In genomic region chr10:14588084-14588937, GRCh38 we compare ENCODE assay signal across 10 cellular contexts.
DNase-seq lines count a peak whose midpoint lies in the region; ATAC-seq and TF ChIP-seq lines count a peak whose summit lies in the region.
"Had no signal": no experiment of that assay in that cellular context is flagged by ENCODE, and none has a peak within 500 bp of the region (broad histone marks: within the 10 kb centered on the region; RNA-seq: fewer than 3 reads in every experiment).

No MANE protein-coding gene starts in this region.

- peaks cover 39% of the 10 kb centered on the region for H3K36me3 Mint-ChIP-seq in activated CD8-positive, alpha-beta memory T cell treated with anti-CD3 and anti-CD28 coated beads, Interleukin-2, amount 10 ng/mL, durations not matched to agents 7 days and 5 days
- H3K36me3 Mint-ChIP-seq in activated CD8-positive, alpha-beta T cell treated with anti-CD3 and anti-CD28 coated beads, Interleukin-2, amount 10 ng/mL, durations not matched to agents 7 days and 5 days (ENCODE audit: low read depth) = peaks cover 78% of the 10 kb centered on the region

- peak overlapping the region; percentile 94 for H3K27ac Mint-ChIP-seq in activated CD8-positive, alpha-beta memory T cell treated with anti-CD3 and anti-CD28 coated beads, Interleukin-2, amount 10 ng/mL, durations not matched to agents 7 days and 5 days
- peak overlapping the region; percentile 94 for H3K27ac Mint-ChIP-seq in activated CD8-positive, alpha-beta T cell treated with anti-CD3 and anti-CD28 coated beads, Interleukin-2, amount 10 ng/mL, durations not matched to agents 7 days and 5 days

- H3K9ac ChIP-seq in skeletal muscle satellite cell (ENCODE audit: low read depth, low read length) = no peak overlapping the region

- POLR2A ChIA-PET in activated CD8-positive, alpha-beta T cell treated with anti-CD3 and anti-CD28 coated beads, Interleukin-2, amount 10 ng/mL, durations not matched to agents 7 days and 5 days (lab: Charles Lee) = interaction anchor here (1.1 to 2.2 kb wide), 9 partner anchors 12 to 291 kb away, joined by 3 to 17 read pairs (median 5); partner anchors contain the start of genes CDNF, HSPA14, MSANTD7 and SUV39H2

- peaks cover 12% of the 10 kb centered on the region for H3K4me1 ChIP-seq in skeletal muscle satellite cell (ENCODE audit: control insufficient read depth, insufficient read depth, low read length)

- ATAC-seq in activated CD8-positive, alpha-beta memory T cell treated with anti-CD3 and anti-CD28 coated beads, Interleukin-2, amount 10 ng/mL, durations not matched to agents 7 days and 5 days = peak; percentile 72
- peak; percentile 73 for ATAC-seq in HG03103 (IDR thresholded peaks at IDR 0.05; ENCODE audit: low read depth, unreplicated experiment)
- ATAC-seq in activated CD8-positive, alpha-beta T cell treated with anti-CD3 and anti-CD28 coated beads, Interleukin-2, amount 10 ng/mL, durations not matched to agents 7 days and 5 days = peak; percentile 38

- no peaks in the 10 kb centered on the region for H3K27me3 Mint-ChIP-seq in activated CD8-positive, alpha-beta memory T cell treated with anti-CD3 and anti-CD28 coated beads, Interleukin-2, amount 10 ng/mL, durations not matched to agents 7 days and 5 days
- H3K27me3 Mint-ChIP-seq in activated CD8-positive, alpha-beta T cell treated with anti-CD3 and anti-CD28 coated beads, Interleukin-2, amount 10 ng/mL, durations not matched to agents 7 days and 5 days (ENCODE audit: low read depth) = no peaks in the 10 kb centered on the region

- H3K4me1 Mint-ChIP-seq in activated CD8-positive, alpha-beta memory T cell treated with anti-CD3 and anti-CD28 coated beads, Interleukin-2, amount 10 ng/mL, durations not matched to agents 7 days and 5 days = peaks cover 90% of the 10 kb centered on the region
- peaks cover 89% of the 10 kb centered on the region for H3K4me1 Mint-ChIP-seq in activated CD8-positive, alpha-beta T cell treated with anti-CD3 and anti-CD28 coated beads, Interleukin-2, amount 10 ng/mL, durations not matched to agents 7 days and 5 days (ENCODE audit: low read depth)

- H3K4me2 ChIP-seq in skeletal muscle satellite cell (ENCODE audit: low read length) = peak overlapping the region; percentile 44

- H3K9me3 Mint-ChIP-seq in activated CD8-positive, alpha-beta memory T cell treated with anti-CD3 and anti-CD28 coated beads, Interleukin-2, amount 10 ng/mL, durations not matched to agents 7 days and 5 days (ENCODE audit: low read depth) = no peaks in the 10 kb centered on the region
- no peaks in the 10 kb centered on the region for H3K9me3 Mint-ChIP-seq in activated CD8-positive, alpha-beta T cell treated with anti-CD3 and anti-CD28 coated beads, Interleukin-2, amount 10 ng/mL, durations not matched to agents 7 days and 5 days (ENCODE audit: insufficient read depth)

- H3K36me3 ChIP-seq in skeletal muscle satellite cell (ENCODE audit: insufficient read depth, low read length) = no peaks in the 10 kb centered on the region
- H3K36me3 ChIP-seq: cardiac muscle cell had no signal

- H3K27me3 ChIP-seq in skeletal muscle satellite cell (ENCODE audit: control insufficient read depth, insufficient read depth, low read length) = no peaks in the 10 kb centered on the region
- H3K27me3 ChIP-seq: cardiac muscle cell had no signal

- H3K4me3 ChIP-seq in fibroblast of the aortic adventitia (ENCODE audit: low read depth, low read length) (peak overlapping the region; percentile 25), skeletal muscle satellite cell (ENCODE audit: low read length) (no peak overlapping the region)
- H3K4me3 ChIP-seq: cardiac muscle cell had no signal

- DNase-seq in activated CD8-positive, alpha-beta memory T cell treated with anti-CD3 and anti-CD28 coated beads, Interleukin-2, amount 10 ng/mL, durations not matched to agents 7 days and 5 days = peak; percentile 80
- DNase-seq in activated CD8-positive, alpha-beta memory T cell treated with anti-CD3 and anti-CD28 coated beads, Interleukin-2, amount 50 U/mL, for 4 hours = no peak
- DNase-seq in activated CD8-positive, alpha-beta T cell treated with anti-CD3 and anti-CD28 coated beads, Interleukin-2, amount 10 ng/mL, durations not matched to agents 7 days and 5 days = peak; percentile 56
- DNase-seq in fibroblast of the aortic adventitia (ENCODE audit: low read depth) (peak; percentile 88), DMS79 treated with DMSO at 0.1 percent for 48 hours (lab: John Stamatoyannopoulos, UW) (no peak), NCI-H2171 (lab: John Stamatoyannopoulos, UW) (no peak)
- DNase-seq: DND-41 had no signal

- H3K9me3 ChIP-seq in skeletal muscle satellite cell (replicated peaks; ENCODE audit: low read length) = no peaks in the 10 kb centered on the region

- CTCF ChIA-PET in activated CD8-positive, alpha-beta memory T cell treated with anti-CD3 and anti-CD28 coated beads, Interleukin-2, amount 10 ng/mL, durations not matched to agents 7 days and 5 days (lab: Charles Lee) = interaction anchor here (0.9 to 2.1 kb wide), 13 partner anchors 9 to 365 kb away, joined by 3 to 10 read pairs (median 3); partner anchors contain the start of genes CDNF, HSPA14 and MSANTD7
- CTCF ChIA-PET in activated CD8-positive, alpha-beta T cell treated with anti-CD3 and anti-CD28 coated beads, Interleukin-2, amount 10 ng/mL, durations not matched to agents 7 days and 5 days (lab: Charles Lee) = interaction anchor here (0.9 to 2.2 kb wide), 10 partner anchors 13 to 235 kb away, joined by 3 to 14 read pairs (median 6); no protein-coding TSS in a partner anchor

- peak overlapping the region; percentile 60 for H3K4me3 Mint-ChIP-seq in activated CD8-positive, alpha-beta memory T cell treated with anti-CD3 and anti-CD28 coated beads, Interleukin-2, amount 10 ng/mL, durations not matched to agents 7 days and 5 days
- peak overlapping the region; percentile 60 for H3K4me3 Mint-ChIP-seq in activated CD8-positive, alpha-beta T cell treated with anti-CD3 and anti-CD28 coated beads, Interleukin-2, amount 10 ng/mL, durations not matched to agents 7 days and 5 days

- TF ChIP-seq CTCF in fibroblast of the aortic adventitia (IDR thresholded peaks at IDR 0.05; ENCODE audit: insufficient read depth, low read length) = no peak

Comparison
In these comparisons a context has a peak if more than half of its experiments do, and no peak if none do; other contexts are left out.
1. DNase-seq: peak in activated CD8-positive, alpha-beta memory T cell treated with anti-CD3 and anti-CD28 coated beads, Interleukin-2, amount 10 ng/mL, durations not matched to agents 7 days and 5 days (single experiment), activated CD8-positive, alpha-beta T cell treated with anti-CD3 and anti-CD28 coated beads, Interleukin-2, amount 10 ng/mL, durations not matched to agents 7 days and 5 days (single experiment) and fibroblast of the aortic adventitia (single experiment); none in activated CD8-positive, alpha-beta memory T cell treated with anti-CD3 and anti-CD28 coated beads, Interleukin-2, amount 50 U/mL, for 4 hours (single experiment), DMS79 treated with DMSO at 0.1 percent for 48 hours (single experiment) and NCI-H2171 (single experiment).
2. Peak in every context shown above with its lines, with median percentiles within 50 percentile points of each other: ATAC-seq.